In genomic region chr11:100753144-100753543, GRCh38 we compare ENCODE assay signal across 15 cellular contexts.
DNase-seq lines count a peak whose midpoint lies in the region; ATAC-seq and TF ChIP-seq lines count a peak whose summit lies in the region.
"Had no signal": no experiment of that assay in that cellular context is flagged by ENCODE, and none has a peak within 500 bp of the region (broad histone marks: within the 10 kb centered on the region; RNA-seq: fewer than 3 reads in every experiment).

No MANE protein-coding gene starts in this region.

- H3K18ac ChIP-seq in mesenchymal stem cell (ENCODE audit: low read depth in 1 of 2, low read length in 2 of 2) = peak overlapping the region in 1 of 2 experiments; percentile 6

- H3K9me3 ChIP-seq in ectodermal cell (ENCODE audit: control insufficient read depth, low read length) = no peaks in the 10 kb centered on the region
- peaks cover 2% of the 10 kb centered on the region for H3K9me3 ChIP-seq in mesenchymal stem cell (ENCODE audit: control insufficient read depth, low read length)

- H3K27me3 Mint-ChIP-seq in nephron (ENCODE audit: low read depth) = no peaks in the 10 kb centered on the region
- H3K27me3 Mint-ChIP-seq: activated CD4-positive, alpha-beta T cell treated with anti-CD3 and anti-CD28 coated beads for 36 hours; stimulated activated naive CD8-positive, alpha-beta T cell treated with anti-CD3 and anti-CD28 coated beads, Interleukin-15, Interleukin-2, amounts not matched to agents 100 ng/mL and 50 ng/mL, for 24 hours; T-cell had no signal

- H3K4ac ChIP-seq in mesenchymal stem cell (ENCODE audit: low read depth in 1 of 2, low read length in 2 of 2) = no peak overlapping the region

- H2BK5ac ChIP-seq in mesenchymal stem cell (ENCODE audit: low read depth, low read length, poor library complexity, severe bottlenecking) = no peak overlapping the region

- H4K8ac ChIP-seq in mesenchymal stem cell (ENCODE audit: low read length) = no peak overlapping the region

- peak; percentile 84 for DNase-seq in ELF-1 (ENCODE audit: low read depth, low spot score)
- peak; percentile 42 for DNase-seq in NCI-H345 (lab: John Stamatoyannopoulos, UW)
- DNase-seq in mesenchymal stem cell = no peak
- no peak for DNase-seq in NCI-H748 treated with DMSO at 0.1 percent for 48 hours (lab: John Stamatoyannopoulos, UW)
- DNase-seq: activated CD4-positive, alpha-beta T cell treated with anti-CD3 and anti-CD28 coated beads for 36 hours; activated T-cell treated with anti-CD3 and anti-CD28 coated beads, Interleukin-2, amount 50 U/mL, for 4 hours; amniotic stem cell; dermis blood vessel endothelial cell; Karpas-422; T-cell had no signal

- ATAC-seq in GM21367 (IDR thresholded peaks at IDR 0.05; ENCODE audit: unreplicated experiment) (no peak), HG03097 (IDR thresholded peaks at IDR 0.05; ENCODE audit: low FRiP score, unreplicated experiment) (no peak)
- ATAC-seq: activated CD4-positive, alpha-beta T cell treated with anti-CD3 and anti-CD28 coated beads for 36 hours; activated T-cell treated with anti-CD3 and anti-CD28 coated beads, Interleukin-2, amount 50 U/mL, for 4 hours; T-cell had no signal

- H3K4me3 Mint-ChIP-seq in nephron = no peak overlapping the region
- H3K4me3 Mint-ChIP-seq: activated CD4-positive, alpha-beta T cell treated with anti-CD3 and anti-CD28 coated beads for 36 hours; activated T-cell treated with anti-CD3 and anti-CD28 coated beads, Interleukin-2, amount 50 U/mL, for 4 hours; stimulated activated naive CD8-positive, alpha-beta T cell treated with anti-CD3 and anti-CD28 coated beads, Interleukin-15, Interleukin-2, amounts not matched to agents 100 ng/mL and 50 ng/mL, for 24 hours; T-cell had no signal

- H3K9ac ChIP-seq in mesenchymal stem cell (ENCODE audit: low read length) = no peak overlapping the region

- H3K9me3 Mint-ChIP-seq in nephron = peaks cover 12% of the 10 kb centered on the region

- no peak overlapping the region for H2BK12ac ChIP-seq in mesenchymal stem cell (ENCODE audit: low read length in 2 of 2)

- no peak overlapping the region for H3K4me2 ChIP-seq in mesenchymal stem cell (ENCODE audit: low read length, poor library complexity, severe bottlenecking)

- H2AK5ac ChIP-seq in mesenchymal stem cell (ENCODE audit: low read length, severe bottlenecking) = no peak overlapping the region

- peaks cover 23% of the 10 kb centered on the region for H3K36me3 Mint-ChIP-seq in nephron (ENCODE audit: low read depth)

- H3K14ac ChIP-seq in mesenchymal stem cell (ENCODE audit: low read length in 2 of 2) = no peak overlapping the region

- no peak overlapping the region for H3K23ac ChIP-seq in mesenchymal stem cell (ENCODE audit: low read length in 2 of 2)

- peaks cover 31% of the 10 kb centered on the region for H3K79me1 ChIP-seq in mesenchymal stem cell (replicated peaks; ENCODE audit: low read length, poor library complexity, severe bottlenecking)

- H3K4me3 ChIP-seq in ectodermal cell (ENCODE audit: insufficient read depth, low read depth, low read length) (no peak overlapping the region), mesenchymal stem cell (ENCODE audit: insufficient read depth in 1 of 2, low read depth in 1 of 2, low read length in 2 of 2) (no peak overlapping the region)

- H3K27ac Mint-ChIP-seq in nephron = peak overlapping the region; percentile 37 to 65 (median 58)
- H3K27ac Mint-ChIP-seq: activated CD4-positive, alpha-beta T cell treated with anti-CD3 and anti-CD28 coated beads for 36 hours; stimulated activated naive CD8-positive, alpha-beta T cell treated with anti-CD3 and anti-CD28 coated beads, Interleukin-15, Interleukin-2, amounts not matched to agents 100 ng/mL and 50 ng/mL, for 24 hours; T-cell had no signal

- H2AFZ ChIP-seq in mesenchymal stem cell (ENCODE audit: low read depth, low read length) = no peak overlapping the region

- H2BK120ac ChIP-seq in mesenchymal stem cell (ENCODE audit: low read depth, low read length) = no peak overlapping the region

- H3K27ac ChIP-seq in ectodermal cell (ENCODE audit: insufficient read depth, low read depth, low read length, poor library complexity, severe bottlenecking) (peak overlapping the region; percentile 52), mesenchymal stem cell (ENCODE audit: low read length, poor library complexity, severe bottlenecking) (no peak overlapping the region)

- H3K36me3 ChIP-seq in ectodermal cell (ENCODE audit: control insufficient read depth, insufficient read depth, low read length) = no peaks in the 10 kb centered on the region
- peaks cover 0 to 21% of the 10 kb centered on the region in 2 experiments for H3K36me3 ChIP-seq in mesenchymal stem cell (ENCODE audit: control insufficient read depth in 1 of 2, insufficient read depth in 2 of 2, low read depth in 1 of 2, low read length in 2 of 2)

- peaks cover 36% of the 10 kb centered on the region for H3K4me1 Mint-ChIP-seq in nephron
- H3K4me1 Mint-ChIP-seq: activated CD4-positive, alpha-beta T cell treated with anti-CD3 and anti-CD28 coated beads for 36 hours; T-cell had no signal

- 53 to 58% methylated on average over 4 of the region's 4 CpGs for WGBS in ectodermal cell, 2 experiments
- WGBS in mesenchymal stem cell = 74% methylated on average over 3 of the region's 4 CpGs

- H4K91ac ChIP-seq in mesenchymal stem cell (ENCODE audit: low read length) = no peak overlapping the region

- TF ChIP-seq CTCF in nephron (IDR thresholded peaks at IDR 0.05; ENCODE audit: unreplicated experiment in 3 of 3) = no peak

- peaks cover 11% of the 10 kb centered on the region for H3K4me1 ChIP-seq in ectodermal cell (ENCODE audit: control insufficient read depth, insufficient read depth, low read length)
- peaks cover 9% of the 10 kb centered on the region for H3K4me1 ChIP-seq in mesenchymal stem cell (ENCODE audit: control insufficient read depth, insufficient read depth, low read depth, low read length)

- H3K27me3 ChIP-seq in ectodermal cell (ENCODE audit: control insufficient read depth, insufficient read depth, low read length, poor library complexity, severe bottlenecking) = no peaks in the 10 kb centered on the region
- no peaks in the 10 kb centered on the region for H3K27me3 ChIP-seq in mesenchymal stem cell (ENCODE audit: control insufficient read depth in 1 of 2, insufficient read depth in 1 of 2, low read length in 2 of 2)

- no peak overlapping the region for H2BK15ac ChIP-seq in mesenchymal stem cell (ENCODE audit: low read depth, poor library complexity, severe bottlenecking)

Comparison
In these comparisons a context has a peak if more than half of its experiments do, and no peak if none do; other contexts are left out.
1. DNase-seq: peak in ELF-1 (single experiment) and NCI-H345 (single experiment); none in mesenchymal stem cell (single experiment) and NCI-H748 treated with DMSO at 0.1 percent for 48 hours (single experiment).